33 cellular contexts compared by ENCODE assay signal in genomic region chr19:16902545-16902944, GRCh38. TPM values are rescaled to one million over a fixed set of nuclear protein-coding genes. Genes with fewer than 3 reads are reported as not detected.
"Had no signal": no experiment of that assay in that cellular context is flagged by ENCODE, and none has a peak within 500 bp of the region (broad histone marks: within the 10 kb centered on the region; RNA-seq: fewer than 3 reads in every experiment).

No MANE protein-coding gene starts in this region.

- H3K27ac ChIP-seq: KMS-11, PC-9, RWPE1, SJCRH30, SK-N-MC had no signal

- H3K36me3 ChIP-seq: SJCRH30 had no signal

- H3K4me3 ChIP-seq: PC-9, SJCRH30, SK-N-MC had no signal

- H3K9me3 ChIP-seq: SJCRH30 had no signal

- FAIRE-seq: RCC 7860 had no signal

- H3K4me1 ChIP-seq: SJCRH30 had no signal

- ATAC-seq: Panc1, Right ventricle myocardium inferior, SK-N-SH treated with all-trans-retinoic acid at 6 μM for 48 hours had no signal

- DNase-seq: Karpas-422, MM.1S, MV-4-11, NCI-H1092, NCI-H1105, NCI-H1417 treated with DMSO at 0.1 percent for 48 hours, NCI-H1436 treated with DMSO at 0.1 percent for 48 hours, NCI-H1694 treated with DMSO at 0.1 percent for 48 hours, NCI-H187 treated with DMSO at 0.1 percent for 48 hours, NCI-H2029, NCI-H2081, NCI-H2107, NCI-H2171, NCI-H226, NCI-H446 treated with DMSO at 0.1 percent for 48 hours, NCI-H510A, NCI-H526, NCI-H69, NCI-H748 treated with DMSO at 0.1 percent for 48 hours, PC-9, SHP77, SIG-M5, SJCRH30 had no signal

- H3K9ac ChIP-seq: KMS-11 had no signal

- H3K4me2 ChIP-seq: KMS-11, PC-9 had no signal

- H2AFZ ChIP-seq: PC-9 had no signal

- H3K27me3 ChIP-seq: SJCRH30 had no signal

RNA-seq across cellular contexts. Expression of gene F2RL3, which starts 13.7 kb away (rescaled TPM):
- total RNA-seq: LHCN-M2, MCF 10A, PC-9, SK-MEL-5 had no signal
